Comparison of ENCODE assay signal across 10 cellular contexts in genomic region chr4:158159054-158159717, GRCh38. TPM values are rescaled to one million over a fixed set of nuclear protein-coding genes. Genes with fewer than 3 reads are reported as not detected.
DNase-seq lines count a peak whose midpoint lies in the region; ATAC-seq and TF ChIP-seq lines count a peak whose summit lies in the region.
"Had no signal": no experiment of that assay in that cellular context is flagged by ENCODE, and none has a peak within 500 bp of the region (broad histone marks: within the 10 kb centered on the region; RNA-seq: fewer than 3 reads in every experiment).

No MANE protein-coding gene starts in this region.

- H2AFZ ChIP-seq in PC-9 = 0 out of 2 replicates have a peak overlapping the region, but pooled peaks have one; percentile 58

- ATAC-seq in GM18868 (IDR thresholded peaks at IDR 0.05; ENCODE audit: unreplicated experiment) = peak; percentile 87
- peak; percentile 68 for ATAC-seq in omental fat pad (ENCODE audit: low FRiP score)
- no peak for ATAC-seq in HG02763 (IDR thresholded peaks at IDR 0.05; ENCODE audit: unreplicated experiment)

- no peak overlapping the region for H3K4me2 ChIP-seq in PC-9

- no peak for TF ChIP-seq CTCF in PC-9 (conservative IDR thresholded peaks at IDR 0.05)
- TF ChIP-seq CTCF in omental fat pad (IDR thresholded peaks at IDR 0.05) = no peak

- H3K79me2 ChIP-seq in PC-9 (ENCODE audit: low read depth) = no peaks in the 10 kb centered on the region

- POLR2A ChIA-PET in PC-9 (lab: Charles Lee; ENCODE audit: unreplicated experiment) = no interaction called here

- BruUV-seq in PC-9 (replicated peaks; lab: Mats Ljungman, UMichigan) = no TSS peak

- H3K36me3 ChIP-seq in PC-9 (ENCODE audit: low read depth) = no peaks in the 10 kb centered on the region
- H3K36me3 ChIP-seq: neutrophil had no signal

- DNase-seq in PC-9 (no peak), dermis blood vessel endothelial cell (peak; percentile 75), omental fat pad (ENCODE audit: low spot score) (no peak), Kasumi-1 (lab: John Stamatoyannopoulos, UW) (no peak), Ammon's horn (ENCODE audit: low spot score) (no peak), H4 (ENCODE audit: low spot score) (no peak)
- DNase-seq: KBM-7 had no signal

- intact Hi-C loops in PC-9 (cut with micrococcal nuclease; ENCODE audit: unreplicated experiment) = no loop called here

- H4K20me1 ChIP-seq in PC-9 (ENCODE audit: insufficient read depth) = no peaks in the 10 kb centered on the region

- CTCF ChIA-PET in PC-9 (lab: Charles Lee) = interaction anchor here (0.7 kb wide), 1 partner anchor 570 kb away, joined by 15 read pairs; no protein-coding TSS in a partner anchor

- no peaks in the 10 kb centered on the region for H3F3A ChIP-seq in PC-9 (ENCODE audit: insufficient read depth, low read depth)

- no peak overlapping the region for H3K27ac ChIP-seq in PC-9
- H3K27ac ChIP-seq: neutrophil had no signal

- no peak overlapping the region for H3K4me3 ChIP-seq in PC-9

- H3K9me2 ChIP-seq in PC-9 (ENCODE audit: insufficient read depth) = no peaks in the 10 kb centered on the region

- no peaks in the 10 kb centered on the region for H3K9me3 ChIP-seq in PC-9 (ENCODE audit: insufficient read depth, low read depth)
- H3K9me3 ChIP-seq: neutrophil had no signal

- no peaks in the 10 kb centered on the region for H3K27me3 ChIP-seq in PC-9 (ENCODE audit: insufficient read depth, low read depth)
- H3K27me3 ChIP-seq: neutrophil had no signal

- H3K4me1 ChIP-seq in PC-9 (replicated peaks; ENCODE audit: insufficient read depth) = peaks cover 8% of the 10 kb centered on the region

RNA-seq across cellular contexts. Expression of gene GASK1B, which starts 13.6 kb away (rescaled TPM):
- total RNA-seq in PC-9 (2021) = 2.8 and 4.1 TPM in 2 replicates
- 205 and 257 TPM in 2 replicates for total RNA-seq in dermis blood vessel endothelial cell
- 10 to 100 TPM; 50.2 to 94.2 (median 64.8) TPM for total RNA-seq in omental fat pad
- total RNA-seq in H4 (2014; rRNA removed; shearing (Covaris generic)) = 2.1 and 2.2 TPM in 2 replicates

RNA-seq across cellular contexts. Expression of gene TMEM144, which starts 51.1 kb away (rescaled TPM):
- total RNA-seq in PC-9 (2021) (9.2 and 13.4 TPM in 2 replicates), dermis blood vessel endothelial cell (3.2 and 7.7 TPM in 2 replicates), omental fat pad (10 to 100 TPM in 2 of 4 donors, 1 to 10 TPM in 2; 5.6 to 15.4 (median 10.4) TPM)
- total RNA-seq in H4 (2014; rRNA removed; shearing (Covaris generic)) = 1.8 and 4.5 TPM in 2 replicates
